In the genomic region with DNA sequence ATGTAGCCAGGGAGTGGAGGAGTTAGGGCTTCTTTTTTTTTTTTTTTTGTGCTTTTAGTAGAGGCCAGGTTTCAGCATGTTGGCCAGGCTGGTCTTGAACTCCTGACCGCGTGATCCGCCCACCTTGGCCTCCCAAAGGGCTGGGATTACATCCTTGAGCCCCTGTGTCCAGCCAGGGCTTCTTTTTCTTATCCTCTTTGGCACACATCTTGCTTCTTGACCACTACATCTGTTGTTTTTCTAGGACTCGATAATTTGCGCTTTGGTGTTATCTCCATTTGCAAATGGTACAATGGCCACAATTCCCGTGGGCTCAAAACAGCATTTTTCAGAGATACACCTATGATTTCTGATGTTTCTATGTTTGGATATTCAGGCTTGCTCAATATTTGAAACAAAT, we compare ENCODE assay signal across 1 cellular context.
TF ChIP-seq lines count a peak whose summit lies in the region.

No MANE protein-coding gene starts in this region.

TF ChIP-seq in K562, 482 proteins besides CTCF, POLR2A, EP300 and RAD21 (continues in another document):
- TF ChIP-seq FOXM1 (IDR thresholded peaks at IDR 0.05; ENCODE audit: low read depth) (peak; percentile 78; the same call in 1 of the 2 replicates), FOXM1 (CRISPR knock-in tag; IDR thresholded peaks at IDR 0.05; ENCODE audit: low read depth) (no peak), TCFL5 (CRISPR knock-in tag; conservative IDR thresholded peaks at IDR 0.05) (no peak), YY1 (IDR thresholded peaks at IDR 0.05; ENCODE audit: borderline replicate concordance in 1 of 3, control insufficient read depth in 1 of 3, extremely low read depth in 1 of 3, insufficient read depth in 3 of 3, insufficient read length in 1 of 3, insufficient replicate concordance in 2 of 3, low read depth in 1 of 3, low read length in 2 of 3) (peak in 1 of 3 experiments; percentile 25), RCOR1 (IDR thresholded peaks at IDR 0.05; ENCODE audit: borderline replicate concordance in 1 of 2, low read depth in 2 of 2, low read length in 2 of 2) (peak; percentile 69 to 75; a peak in 3 of 4 replicates), ZNF695 (CRISPR knock-in tag; IDR thresholded peaks at IDR 0.05) (no peak), SUPT5H (IDR thresholded peaks at IDR 0.05) (no peak), MYC (IDR thresholded peaks at IDR 0.05; ENCODE audit: low read depth, low read length) (peak; percentile 33; the same call in 1 of the 2 replicates), MYC (CRISPR knock-in tag; IDR thresholded peaks at IDR 0.05; ENCODE audit: borderline replicate concordance, low read depth) (no peak), PYGO2 (tag; IDR thresholded peaks at IDR 0.05) (no peak), TAL1 (IDR thresholded peaks at IDR 0.05) (peak; percentile 93), SMARCC2 (IDR thresholded peaks at IDR 0.05; ENCODE audit: low read depth) (peak; percentile 19; the same call in 1 of the 2 replicates), CTBP1 (IDR thresholded peaks at IDR 0.05; ENCODE audit: borderline replicate concordance) (no peak; the same call in 1 of the 2 replicates), ARID1B (IDR thresholded peaks at IDR 0.05) (peak; percentile 92), NBN (IDR thresholded peaks at IDR 0.05; ENCODE audit: low read depth) (peak; percentile 58; the same call in 1 of the 2 replicates), MYNN (IDR thresholded peaks at IDR 0.05) (peak; percentile 46; the same call in 1 of the 2 replicates), MYNN (CRISPR knock-in tag; IDR thresholded peaks at IDR 0.05) (no peak), MTA2 (IDR thresholded peaks at IDR 0.05; ENCODE audit: low read depth) (peak; percentile 80), MAZ (CRISPR knock-in tag; conservative IDR thresholded peaks at IDR 0.05 in 1 of 2, IDR thresholded peaks at IDR 0.05 in 1 of 2) (peak in 1 of 2 experiments; percentile 23; a peak in 1 of 4 replicates), POLR2AphosphoS5 (IDR thresholded peaks at IDR 0.05; ENCODE audit: control insufficient read depth, insufficient read depth, low read depth, low read length) (peak; percentile 89), CBFA2T3 (IDR thresholded peaks at IDR 0.05) (peak; percentile 97), TRIM24 (IDR thresholded peaks at IDR 0.05) (peak; percentile 77; a peak in 3 of 4 replicates), TBL1XR1 (IDR thresholded peaks at IDR 0.05; ENCODE audit: low read length in 2 of 2) (peak in 1 of 2 experiments; percentile 58; a peak in 1 of 4 replicates), CBFA2T2 (conservative IDR thresholded peaks at IDR 0.05) (peak; percentile 94), ZEB2 (IDR thresholded peaks at IDR 0.05) (0 out of 2 replicates have a peak, but pooled peaks have one; percentile 50), EGR1 (conservative IDR thresholded peaks at IDR 0.05) (peak; percentile 82), SMARCE1 (IDR thresholded peaks at IDR 0.05) (peak; percentile 64; the same call in 1 of the 2 replicates), DPF2 (IDR thresholded peaks at IDR 0.05) (peak; percentile 84), JUNB (CRISPR knock-in tag; conservative IDR thresholded peaks at IDR 0.05) (no peak), CREM (IDR thresholded peaks at IDR 0.05; ENCODE audit: low read depth) (peak; percentile 57), RBM22 (IDR thresholded peaks at IDR 0.05; ENCODE audit: low read depth, low read length, poor library complexity, severe bottlenecking) (no peak), HDAC3 (IDR thresholded peaks at IDR 0.05; ENCODE audit: borderline replicate concordance, partially characterized antibody) (peak; percentile 41), KDM2B (CRISPR knock-in tag; IDR thresholded peaks at IDR 0.05) (no peak), GATA2 (CRISPR knock-in tag; IDR thresholded peaks at IDR 0.05) (peak; percentile 80), PML (IDR thresholded peaks at IDR 0.05; ENCODE audit: low read length) (peak; percentile 93), ZBTB7A (IDR thresholded peaks at IDR 0.05; ENCODE audit: borderline replicate concordance, control insufficient read depth, low read depth, low read length) (peak; percentile 22; the same call in 1 of the 2 replicates), SMAD4 (CRISPR knock-in tag; conservative IDR thresholded peaks at IDR 0.05) (peak; percentile 71), KDM1A (IDR thresholded peaks at IDR 0.05) (peak; percentile 52 to 75; a peak in 3 of 4 replicates), CXXC5 (CRISPR knock-in tag; IDR thresholded peaks at IDR 0.05) (peak; percentile 71), ZNF3 (CRISPR knock-in tag; IDR thresholded peaks at IDR 0.05) (no peak), ZFX (CRISPR knock-in tag; IDR thresholded peaks at IDR 0.05) (no peak), DMBX1 (CRISPR knock-in tag; IDR thresholded peaks at IDR 0.05; ENCODE audit: borderline replicate concordance) (peak; percentile 52; the same call in 1 of the 2 replicates), SMARCA4 (IDR thresholded peaks at IDR 0.05) (peak; percentile 81), BCOR (IDR thresholded peaks at IDR 0.05) (peak; percentile 54; the same call in 1 of the 2 replicates), CCNT2 (IDR thresholded peaks at IDR 0.05; ENCODE audit: borderline replicate concordance, extremely low read depth, insufficient read length, low read depth, low read length) (peak; percentile 20), SOX6 (IDR thresholded peaks at IDR 0.05) (peak; percentile 82), ARNT (IDR thresholded peaks at IDR 0.05) (peak in 1 of 2 experiments; percentile 45; a peak in 1 of 4 replicates), NFIC (IDR thresholded peaks at IDR 0.05) (peak; percentile 82), PHB2 (IDR thresholded peaks at IDR 0.05; ENCODE audit: low read depth) (peak; percentile 63; the same call in 1 of the 2 replicates), KLF16 (IDR thresholded peaks at IDR 0.05) (peak; percentile 91), EHMT2 (IDR thresholded peaks at IDR 0.05) (peak; percentile 87), NCOR1 (IDR thresholded peaks at IDR 0.05) (peak; percentile 92), ZNF830 (CRISPR knock-in tag; IDR thresholded peaks at IDR 0.05) (no peak), TEAD4 (IDR thresholded peaks at IDR 0.05; ENCODE audit: low read length) (peak; percentile 98), TEAD4 (CRISPR knock-in tag; IDR thresholded peaks at IDR 0.05; ENCODE audit: borderline replicate concordance) (no peak), TCF3 (CRISPR knock-in tag; IDR thresholded peaks at IDR 0.05) (peak; percentile 94), HCFC1 (IDR thresholded peaks at IDR 0.05; ENCODE audit: low read depth, low read length) (0 out of 2 replicates have a peak, but pooled peaks have one; percentile 11), HLTF (IDR thresholded peaks at IDR 0.05) (0 out of 2 replicates have a peak, but pooled peaks have one; percentile 9)
- TF ChIP-seq, protein P1, sequence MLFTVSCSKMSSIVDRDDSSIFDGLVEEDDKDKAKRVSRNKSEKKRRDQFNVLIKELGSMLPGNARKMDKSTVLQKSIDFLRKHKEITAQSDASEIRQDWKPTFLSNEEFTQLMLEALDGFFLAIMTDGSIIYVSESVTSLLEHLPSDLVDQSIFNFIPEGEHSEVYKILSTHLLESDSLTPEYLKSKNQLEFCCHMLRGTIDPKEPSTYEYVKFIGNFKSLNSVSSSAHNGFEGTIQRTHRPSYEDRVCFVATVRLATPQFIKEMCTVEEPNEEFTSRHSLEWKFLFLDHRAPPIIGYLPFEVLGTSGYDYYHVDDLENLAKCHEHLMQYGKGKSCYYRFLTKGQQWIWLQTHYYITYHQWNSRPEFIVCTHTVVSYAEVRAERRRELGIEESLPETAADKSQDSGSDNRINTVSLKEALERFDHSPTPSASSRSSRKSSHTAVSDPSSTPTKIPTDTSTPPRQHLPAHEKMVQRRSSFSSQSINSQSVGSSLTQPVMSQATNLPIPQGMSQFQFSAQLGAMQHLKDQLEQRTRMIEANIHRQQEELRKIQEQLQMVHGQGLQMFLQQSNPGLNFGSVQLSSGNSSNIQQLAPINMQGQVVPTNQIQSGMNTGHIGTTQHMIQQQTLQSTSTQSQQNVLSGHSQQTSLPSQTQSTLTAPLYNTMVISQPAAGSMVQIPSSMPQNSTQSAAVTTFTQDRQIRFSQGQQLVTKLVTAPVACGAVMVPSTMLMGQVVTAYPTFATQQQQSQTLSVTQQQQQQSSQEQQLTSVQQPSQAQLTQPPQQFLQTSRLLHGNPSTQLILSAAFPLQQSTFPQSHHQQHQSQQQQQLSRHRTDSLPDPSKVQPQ (CRISPR knock-in tag; IDR thresholded peaks at IDR 0.05; ENCODE audit: borderline replicate concordance) = no peak
- TF ChIP-seq, protein P2, sequence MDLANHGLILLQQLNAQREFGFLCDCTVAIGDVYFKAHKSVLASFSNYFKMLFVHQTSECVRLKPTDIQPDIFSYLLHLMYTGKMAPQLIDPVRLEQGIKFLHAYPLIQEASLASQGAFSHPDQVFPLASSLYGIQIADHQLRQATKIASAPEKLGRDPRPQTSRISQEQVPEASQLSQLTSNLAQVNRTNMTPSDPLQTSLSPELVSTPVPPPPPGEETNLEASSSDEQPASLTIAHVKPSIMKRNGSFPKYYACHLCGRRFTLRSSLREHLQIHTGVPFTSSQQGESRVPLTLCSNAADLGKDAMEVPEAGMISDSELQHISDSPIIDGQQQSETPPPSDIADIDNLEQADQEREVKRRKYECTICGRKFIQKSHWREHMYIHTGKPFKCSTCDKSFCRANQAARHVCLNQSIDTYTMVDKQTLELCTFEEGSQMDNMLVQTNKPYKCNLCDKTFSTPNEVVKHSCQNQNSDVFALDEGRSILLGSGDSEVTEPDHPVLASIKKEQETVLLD (IDR thresholded peaks at IDR 0.05) = peak; percentile 16; the same call in 1 of the 2 replicates
- TF ChIP-seq, protein P3, sequence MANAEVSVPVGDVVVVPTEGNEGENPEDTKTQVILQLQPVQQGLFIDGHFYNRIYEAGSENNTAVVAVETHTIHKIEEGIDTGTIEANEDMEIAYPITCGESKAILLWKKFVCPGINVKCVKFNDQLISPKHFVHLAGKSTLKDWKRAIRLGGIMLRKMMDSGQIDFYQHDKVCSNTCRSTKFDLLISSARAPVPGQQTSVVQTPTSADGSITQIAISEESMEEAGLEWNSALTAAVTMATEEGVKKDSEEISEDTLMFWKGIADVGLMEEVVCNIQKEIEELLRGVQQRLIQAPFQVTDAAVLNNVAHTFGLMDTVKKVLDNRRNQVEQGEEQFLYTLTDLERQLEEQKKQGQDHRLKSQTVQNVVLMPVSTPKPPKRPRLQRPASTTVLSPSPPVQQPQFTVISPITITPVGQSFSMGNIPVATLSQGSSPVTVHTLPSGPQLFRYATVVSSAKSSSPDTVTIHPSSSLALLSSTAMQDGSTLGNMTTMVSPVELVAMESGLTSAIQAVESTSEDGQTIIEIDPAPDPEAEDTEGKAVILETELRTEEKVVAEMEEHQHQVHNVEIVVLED (CRISPR knock-in tag; IDR thresholded peaks at IDR 0.05) = no peak
- TF ChIP-seq, protein P4, sequence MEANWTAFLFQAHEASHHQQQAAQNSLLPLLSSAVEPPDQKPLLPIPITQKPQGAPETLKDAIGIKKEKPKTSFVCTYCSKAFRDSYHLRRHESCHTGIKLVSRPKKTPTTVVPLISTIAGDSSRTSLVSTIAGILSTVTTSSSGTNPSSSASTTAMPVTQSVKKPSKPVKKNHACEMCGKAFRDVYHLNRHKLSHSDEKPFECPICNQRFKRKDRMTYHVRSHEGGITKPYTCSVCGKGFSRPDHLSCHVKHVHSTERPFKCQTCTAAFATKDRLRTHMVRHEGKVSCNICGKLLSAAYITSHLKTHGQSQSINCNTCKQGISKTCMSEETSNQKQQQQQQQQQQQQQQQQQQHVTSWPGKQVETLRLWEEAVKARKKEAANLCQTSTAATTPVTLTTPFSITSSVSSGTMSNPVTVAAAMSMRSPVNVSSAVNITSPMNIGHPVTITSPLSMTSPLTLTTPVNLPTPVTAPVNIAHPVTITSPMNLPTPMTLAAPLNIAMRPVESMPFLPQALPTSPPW (CRISPR knock-in tag; IDR thresholded peaks at IDR 0.05) = peak; percentile 22
- TF ChIP-seq, protein P5, sequence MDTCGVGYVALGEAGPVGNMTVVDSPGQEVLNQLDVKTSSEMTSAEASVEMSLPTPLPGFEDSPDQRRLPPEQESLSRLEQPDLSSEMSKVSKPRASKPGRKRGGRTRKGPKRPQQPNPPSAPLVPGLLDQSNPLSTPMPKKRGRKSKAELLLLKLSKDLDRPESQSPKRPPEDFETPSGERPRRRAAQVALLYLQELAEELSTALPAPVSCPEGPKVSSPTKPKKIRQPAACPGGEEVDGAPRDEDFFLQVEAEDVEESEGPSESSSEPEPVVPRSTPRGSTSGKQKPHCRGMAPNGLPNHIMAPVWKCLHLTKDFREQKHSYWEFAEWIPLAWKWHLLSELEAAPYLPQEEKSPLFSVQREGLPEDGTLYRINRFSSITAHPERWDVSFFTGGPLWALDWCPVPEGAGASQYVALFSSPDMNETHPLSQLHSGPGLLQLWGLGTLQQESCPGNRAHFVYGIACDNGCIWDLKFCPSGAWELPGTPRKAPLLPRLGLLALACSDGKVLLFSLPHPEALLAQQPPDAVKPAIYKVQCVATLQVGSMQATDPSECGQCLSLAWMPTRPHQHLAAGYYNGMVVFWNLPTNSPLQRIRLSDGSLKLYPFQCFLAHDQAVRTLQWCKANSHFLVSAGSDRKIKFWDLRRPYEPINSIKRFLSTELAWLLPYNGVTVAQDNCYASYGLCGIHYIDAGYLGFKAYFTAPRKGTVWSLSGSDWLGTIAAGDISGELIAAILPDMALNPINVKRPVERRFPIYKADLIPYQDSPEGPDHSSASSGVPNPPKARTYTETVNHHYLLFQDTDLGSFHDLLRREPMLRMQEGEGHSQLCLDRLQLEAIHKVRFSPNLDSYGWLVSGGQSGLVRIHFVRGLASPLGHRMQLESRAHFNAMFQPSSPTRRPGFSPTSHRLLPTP (IDR thresholded peaks at IDR 0.05; ENCODE audit: borderline replicate concordance, extremely low read depth, insufficient read length) = peak; percentile 53
- TF ChIP-seq, protein P6, sequence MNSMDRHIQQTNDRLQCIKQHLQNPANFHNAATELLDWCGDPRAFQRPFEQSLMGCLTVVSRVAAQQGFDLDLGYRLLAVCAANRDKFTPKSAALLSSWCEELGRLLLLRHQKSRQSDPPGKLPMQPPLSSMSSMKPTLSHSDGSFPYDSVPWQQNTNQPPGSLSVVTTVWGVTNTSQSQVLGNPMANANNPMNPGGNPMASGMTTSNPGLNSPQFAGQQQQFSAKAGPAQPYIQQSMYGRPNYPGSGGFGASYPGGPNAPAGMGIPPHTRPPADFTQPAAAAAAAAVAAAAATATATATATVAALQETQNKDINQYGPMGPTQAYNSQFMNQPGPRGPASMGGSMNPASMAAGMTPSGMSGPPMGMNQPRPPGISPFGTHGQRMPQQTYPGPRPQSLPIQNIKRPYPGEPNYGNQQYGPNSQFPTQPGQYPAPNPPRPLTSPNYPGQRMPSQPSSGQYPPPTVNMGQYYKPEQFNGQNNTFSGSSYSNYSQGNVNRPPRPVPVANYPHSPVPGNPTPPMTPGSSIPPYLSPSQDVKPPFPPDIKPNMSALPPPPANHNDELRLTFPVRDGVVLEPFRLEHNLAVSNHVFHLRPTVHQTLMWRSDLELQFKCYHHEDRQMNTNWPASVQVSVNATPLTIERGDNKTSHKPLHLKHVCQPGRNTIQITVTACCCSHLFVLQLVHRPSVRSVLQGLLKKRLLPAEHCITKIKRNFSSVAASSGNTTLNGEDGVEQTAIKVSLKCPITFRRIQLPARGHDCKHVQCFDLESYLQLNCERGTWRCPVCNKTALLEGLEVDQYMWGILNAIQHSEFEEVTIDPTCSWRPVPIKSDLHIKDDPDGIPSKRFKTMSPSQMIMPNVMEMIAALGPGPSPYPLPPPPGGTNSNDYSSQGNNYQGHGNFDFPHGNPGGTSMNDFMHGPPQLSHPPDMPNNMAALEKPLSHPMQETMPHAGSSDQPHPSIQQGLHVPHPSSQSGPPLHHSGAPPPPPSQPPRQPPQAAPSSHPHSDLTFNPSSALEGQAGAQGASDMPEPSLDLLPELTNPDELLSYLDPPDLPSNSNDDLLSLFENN (IDR thresholded peaks at IDR 0.05; ENCODE audit: low read depth in 2 of 2, low read length in 2 of 2) = peak in 1 of 2 experiments; percentile 76; a peak in 2 of 4 replicates
